Comparison of ENCODE assay signal across 17 cellular contexts in genomic region chr10:26361351-26361750, GRCh38.
DNase-seq lines count a peak whose midpoint lies in the region; ATAC-seq and TF ChIP-seq lines count a peak whose summit lies in the region.
"Had no signal": no experiment of that assay in that cellular context is flagged by ENCODE, and none has a peak within 500 bp of the region (broad histone marks: within the 10 kb centered on the region; RNA-seq: fewer than 3 reads in every experiment).

No MANE protein-coding gene starts in this region.

- peaks cover 5% of the 10 kb centered on the region for H3K9me3 Mint-ChIP-seq in mesothelial cell of epicardium
- H3K9me3 Mint-ChIP-seq in type B pancreatic cell = peaks cover 8% of the 10 kb centered on the region
- H3K9me3 Mint-ChIP-seq: CD4-positive, alpha-beta memory T cell; GM23338; H9 had no signal

- no peaks in the 10 kb centered on the region for H3F3A ChIP-seq in DOHH2 (ENCODE audit: control insufficient read depth, insufficient read depth)

- H3K27me3 Mint-ChIP-seq in mesothelial cell of epicardium (ENCODE audit: low read depth) = peaks cover 5% of the 10 kb centered on the region
- peaks cover 19% of the 10 kb centered on the region for H3K27me3 Mint-ChIP-seq in type B pancreatic cell

- H3K4me1 Mint-ChIP-seq in mesothelial cell of epicardium (peaks cover 28% of the 10 kb centered on the region), type B pancreatic cell (ENCODE audit: unreplicated experiment) (no peaks in the 10 kb centered on the region)
- H3K4me1 Mint-ChIP-seq: H9 had no signal

- no peak overlapping the region for H3K4me3 Mint-ChIP-seq in mesothelial cell of epicardium
- H3K4me3 Mint-ChIP-seq in type B pancreatic cell = no peak overlapping the region
- H3K4me3 Mint-ChIP-seq: CD4-positive, alpha-beta memory T cell; GM23338; H9 had no signal

- peak overlapping the region; percentile 48; the same call in 1 of the 2 replicates for H3K4me2 ChIP-seq in DOHH2 (ENCODE audit: low read length)
- H3K4me2 ChIP-seq: GM23338 had no signal

- H3K4me1 ChIP-seq in DOHH2 (ENCODE audit: control insufficient read depth, low read length) (peaks cover 31% of the 10 kb centered on the region), right lobe of liver (no peaks in the 10 kb centered on the region)

- ATAC-seq in GM18505 (IDR thresholded peaks at IDR 0.05; ENCODE audit: unreplicated experiment) (no peak), right lobe of liver (no peak), HG02840 (IDR thresholded peaks at IDR 0.05; ENCODE audit: low FRiP score, unreplicated experiment) (no peak)
- ATAC-seq: GM23338, HCT116 had no signal

- H3K27ac ChIP-seq in DOHH2 (ENCODE audit: low read depth, low read length) (no peak overlapping the region), right lobe of liver (no peak overlapping the region), caudate nucleus (ENCODE audit: low read depth, low read length) (no peak overlapping the region)

- H3K36me3 ChIP-seq in DOHH2 (ENCODE audit: control insufficient read depth, low read length) (no peaks in the 10 kb centered on the region), right lobe of liver (no peaks in the 10 kb centered on the region)

- peak overlapping the region; percentile 87 for H3K27ac Mint-ChIP-seq in mesothelial cell of epicardium
- peak overlapping the region; percentile 90 for H3K27ac Mint-ChIP-seq in type B pancreatic cell
- H3K27ac Mint-ChIP-seq: CD4-positive, alpha-beta memory T cell; GM23338; H9 had no signal

- TF ChIP-seq POLR2A in GM18505 (IDR thresholded peaks at IDR 0.05; ENCODE audit: borderline replicate concordance, extremely low read depth, insufficient read depth, insufficient read length) (no peak), right lobe of liver (IDR thresholded peaks at IDR 0.05) (no peak)

- H3K27me3 ChIP-seq in DOHH2 (ENCODE audit: control insufficient read depth, low read length) (no peaks in the 10 kb centered on the region), right lobe of liver (no peaks in the 10 kb centered on the region)

- H3K4me3 ChIP-seq in DOHH2 (ENCODE audit: low read length) = no peak overlapping the region
- H3K4me3 ChIP-seq in right lobe of liver = no peak overlapping the region
- H3K4me3 ChIP-seq: GM23338 had no signal

- intact Hi-C loops in right lobe of liver (cut with DNase I) = no loop called here

- 64% methylated on average over 3 of the region's 3 CpGs for WGBS in right lobe of liver (ENCODE audit: insufficient coverage, low coverage, low lambda C conversion rate, missing lambda C conversion rate)

- DNase-seq in HT-29 (ENCODE audit: low spot score) = peak; percentile 53
- no peak for DNase-seq in mesothelial cell of epicardium (ENCODE audit: low spot score in 2 of 2, unreplicated experiment in 2 of 2)
- no peak for DNase-seq in type B pancreatic cell (ENCODE audit: extremely low spot score, unreplicated experiment)
- no peak for DNase-seq in right lobe of liver
- no peak for DNase-seq in caudate nucleus (lab: John Stamatoyannopoulos, UW)
- DNase-seq: C1 segment of cervical spinal cord; CD4-positive, alpha-beta memory T cell; COR-L47; DMS 273 treated with DMSO at 0.1 percent for 48 hours; DMS79; GF-D8; H9 had no signal

- H3K36me3 Mint-ChIP-seq in mesothelial cell of epicardium (no peaks in the 10 kb centered on the region), type B pancreatic cell (no peaks in the 10 kb centered on the region)
- H3K36me3 Mint-ChIP-seq: CD4-positive, alpha-beta memory T cell had no signal

- H3K79me2 ChIP-seq in DOHH2 (ENCODE audit: control insufficient read depth, low read length) = no peaks in the 10 kb centered on the region

- H3K9me3 ChIP-seq in DOHH2 (ENCODE audit: control insufficient read depth, insufficient read depth, low read length) (no peaks in the 10 kb centered on the region), right lobe of liver (no peaks in the 10 kb centered on the region)

- H4K20me1 ChIP-seq in DOHH2 (ENCODE audit: control insufficient read depth, insufficient read depth, low read depth, low read length) = no peaks in the 10 kb centered on the region

- H3K9me2 ChIP-seq in DOHH2 (replicated peaks; ENCODE audit: control insufficient read depth, low read length) = no peaks in the 10 kb centered on the region

- no peak for TF ChIP-seq CTCF in DOHH2 (IDR thresholded peaks at IDR 0.05; ENCODE audit: low read depth, low read length, poor library complexity, severe bottlenecking)
- TF ChIP-seq CTCF in mesothelial cell of epicardium (IDR thresholded peaks at IDR 0.05; ENCODE audit: unreplicated experiment) = no peak
- no peak for TF ChIP-seq CTCF in type B pancreatic cell (conservative IDR thresholded peaks at IDR 0.05)
- no peak for TF ChIP-seq CTCF in right lobe of liver (IDR thresholded peaks at IDR 0.05)
